8 cellular contexts compared by ENCODE assay signal in genomic region chr21:8245642-8246449, GRCh38.
A peak's percentile ranks its signal among the peaks of the same experiment; 100 is the strongest.
DNase-seq lines count a peak whose midpoint lies in the region; ATAC-seq lines count a peak whose summit lies in the region.
"Not testable (repeated sequence)": the region's sequence is repeated elsewhere in the genome, so short reads cannot be mapped to it uniquely, and the experiment has no call there.

No MANE protein-coding gene starts in this region.

- not testable (repeated sequence) for H3K27ac ChIP-seq in right cardiac atrium (ENCODE audit: low read length)

- H3K4me1 ChIP-seq in right cardiac atrium (ENCODE audit: control insufficient read depth, insufficient read depth, low read length): not testable (repeated sequence)

- not testable (repeated sequence) for H3K9me3 Mint-ChIP-seq in activated CD8-positive, alpha-beta T cell treated with anti-CD3 and anti-CD28 coated beads, Interleukin-2, amount 10 ng/mL, durations not matched to agents 7 days and 5 days (ENCODE audit: insufficient read depth); stimulated activated naive B cell treated with anti-CD40 and anti-IgM and Interleukin-4, amounts not matched to agents 10 μg/mL and 1 μg/mL and 100 μg/mL, for 72 hours

- H3K27me3 Mint-ChIP-seq in activated CD8-positive, alpha-beta T cell treated with anti-CD3 and anti-CD28 coated beads, Interleukin-2, amount 10 ng/mL, durations not matched to agents 7 days and 5 days (ENCODE audit: low read depth); stimulated activated naive B cell treated with anti-CD40 and anti-IgM and Interleukin-4, amounts not matched to agents 10 μg/mL and 1 μg/mL and 100 μg/mL, for 72 hours: not testable (repeated sequence)

- CTCF ChIA-PET in activated CD8-positive, alpha-beta T cell treated with anti-CD3 and anti-CD28 coated beads, Interleukin-2, amount 10 ng/mL, durations not matched to agents 7 days and 5 days (lab: Charles Lee): not testable (repeated sequence)

- H3K36me3 Mint-ChIP-seq in activated CD8-positive, alpha-beta T cell treated with anti-CD3 and anti-CD28 coated beads, Interleukin-2, amount 10 ng/mL, durations not matched to agents 7 days and 5 days (ENCODE audit: low read depth); stimulated activated naive B cell treated with anti-CD40 and anti-IgM and Interleukin-4, amounts not matched to agents 10 μg/mL and 1 μg/mL and 100 μg/mL, for 72 hours: not testable (repeated sequence)

- ATAC-seq in GM18511 (IDR thresholded peaks at IDR 0.05; ENCODE audit: unreplicated experiment) (peak; percentile 72), GM19438 (IDR thresholded peaks at IDR 0.05; ENCODE audit: low read depth, unreplicated experiment) (peak; percentile 77), GM21825 (IDR thresholded peaks at IDR 0.05; ENCODE audit: unreplicated experiment) (peak; percentile 78), HG03025 (IDR thresholded peaks at IDR 0.05; ENCODE audit: low FRiP score, unreplicated experiment) (peak; percentile 75), HG03457 (IDR thresholded peaks at IDR 0.05; ENCODE audit: unreplicated experiment) (peak; percentile 82), right cardiac atrium (peak; percentile 91 to 92)
- ATAC-seq in activated CD8-positive, alpha-beta T cell treated with anti-CD3 and anti-CD28 coated beads, Interleukin-2, amount 10 ng/mL, durations not matched to agents 7 days and 5 days: peak; percentile 80
- ATAC-seq in stimulated activated naive B cell treated with anti-CD40 and anti-IgM and Interleukin-4, amounts not matched to agents 10 μg/mL and 1 μg/mL and 100 μg/mL, for 72 hours (replicated peaks): peak; percentile 77 to 79

- not testable (repeated sequence) for H3K9me3 ChIP-seq in right cardiac atrium (ENCODE audit: control insufficient read depth, low read length)

- H3K4me3 Mint-ChIP-seq in activated CD8-positive, alpha-beta T cell treated with anti-CD3 and anti-CD28 coated beads, Interleukin-2, amount 10 ng/mL, durations not matched to agents 7 days and 5 days; stimulated activated naive B cell treated with anti-CD40 and anti-IgM and Interleukin-4, amounts not matched to agents 10 μg/mL and 1 μg/mL and 100 μg/mL, for 72 hours: not testable (repeated sequence)

- not testable (repeated sequence) for H3K27ac Mint-ChIP-seq in activated CD8-positive, alpha-beta T cell treated with anti-CD3 and anti-CD28 coated beads, Interleukin-2, amount 10 ng/mL, durations not matched to agents 7 days and 5 days; stimulated activated naive B cell treated with anti-CD40 and anti-IgM and Interleukin-4, amounts not matched to agents 10 μg/mL and 1 μg/mL and 100 μg/mL, for 72 hours

- H3K4me3 ChIP-seq in right cardiac atrium (ENCODE audit: low read length): not testable (repeated sequence)

- DNase-seq in activated CD8-positive, alpha-beta T cell treated with anti-CD3 and anti-CD28 coated beads, Interleukin-2, amount 10 ng/mL, durations not matched to agents 7 days and 5 days; right cardiac atrium; stimulated activated naive B cell treated with anti-CD40 and anti-IgM and Interleukin-4, amounts not matched to agents 10 μg/mL and 1 μg/mL and 100 μg/mL, for 72 hours: not testable (repeated sequence)

- H3K27me3 ChIP-seq in right cardiac atrium (ENCODE audit: control insufficient read depth, insufficient read depth): not testable (repeated sequence)

- intact Hi-C loops in right cardiac atrium (cut with DNase I): not testable (repeated sequence)

- not testable (repeated sequence) for H3K4me1 Mint-ChIP-seq in activated CD8-positive, alpha-beta T cell treated with anti-CD3 and anti-CD28 coated beads, Interleukin-2, amount 10 ng/mL, durations not matched to agents 7 days and 5 days (ENCODE audit: low read depth); stimulated activated naive B cell treated with anti-CD40 and anti-IgM and Interleukin-4, amounts not matched to agents 10 μg/mL and 1 μg/mL and 100 μg/mL, for 72 hours

- POLR2A ChIA-PET in activated CD8-positive, alpha-beta T cell treated with anti-CD3 and anti-CD28 coated beads, Interleukin-2, amount 10 ng/mL, durations not matched to agents 7 days and 5 days (lab: Charles Lee): not testable (repeated sequence)

- no CpG with 5 or more reads among the region's 43 CpGs for WGBS in right cardiac atrium
